11 cellular contexts compared by ENCODE assay signal in genomic region chr11:118439656-118440055, GRCh38. TPM values are rescaled to one million over a fixed set of nuclear protein-coding genes. Genes with fewer than 3 reads are reported as not detected.
DNase-seq lines count a peak whose midpoint lies in the region; ATAC-seq and TF ChIP-seq lines count a peak whose summit lies in the region.
"Had no signal": no experiment of that assay in that cellular context is flagged by ENCODE, and none has a peak within 500 bp of the region (broad histone marks: within the 10 kb centered on the region; RNA-seq: fewer than 3 reads in every experiment).

No MANE protein-coding gene starts in this region.

- H3K9ac ChIP-seq in Loucy (ENCODE audit: low read depth, low read length, poor library complexity, severe bottlenecking): peak overlapping the region; percentile 95

- H2AFZ ChIP-seq in Loucy (ENCODE audit: low read length): no peak overlapping the region

- H3K4me3 Mint-ChIP-seq in CD8-positive, alpha-beta memory T cell: peak overlapping the region; percentile 81 to 97 (median 94)
- H3K4me3 Mint-ChIP-seq in activated naive CD8-positive, alpha-beta T cell: peak overlapping the region; percentile 94
- H3K4me3 Mint-ChIP-seq in naive thymus-derived CD4-positive, alpha-beta T cell: peak overlapping the region in 9 of 10 donors; percentile 65 to 96 (median 93)

- peaks cover 76% of the 10 kb centered on the region for H4K20me1 ChIP-seq in Loucy (ENCODE audit: insufficient read depth, low read length, poor library complexity, severe bottlenecking)

- peaks cover 0 to 58% (median 5%) of the 10 kb centered on the region in 3 donors for H3K36me3 Mint-ChIP-seq in CD8-positive, alpha-beta memory T cell
- H3K36me3 Mint-ChIP-seq in activated naive CD8-positive, alpha-beta T cell: no peaks in the 10 kb centered on the region
- peaks cover 0 to 28% (median 6%) of the 10 kb centered on the region in 5 donors for H3K36me3 Mint-ChIP-seq in naive thymus-derived CD4-positive, alpha-beta T cell

- H3F3A ChIP-seq in Loucy (ENCODE audit: low read depth): peaks cover 10% of the 10 kb centered on the region; the same call in 1 of the 2 replicates

- H3K79me2 ChIP-seq in Loucy (ENCODE audit: insufficient read depth, low read length): peaks cover 81% of the 10 kb centered on the region

- TF ChIP-seq CTCF in Loucy (conservative IDR thresholded peaks at IDR 0.05; ENCODE audit: low read length) (no peak), tibial artery (IDR thresholded peaks at IDR 0.05) (no peak)

- DNase-seq in CD8-positive, alpha-beta memory T cell: peak in 1 of 5 donors; percentile 11
- peak in 1 of 9 donors; percentile 7 for DNase-seq in naive thymus-derived CD4-positive, alpha-beta T cell
- DNase-seq in HuH-7 (ENCODE audit: low spot score): no peak
- DNase-seq in NCI-H1694 (lab: John Stamatoyannopoulos, UW): no peak
- no peak for DNase-seq in HAP-1 (ENCODE audit: low spot score in 2 of 2)
- no peak for DNase-seq in tibial artery
- DNase-seq: NCI-H510A treated with DMSO at 0.1 percent for 48 hours; nucleus accumbens; stimulated activated CD4-positive, alpha-beta T cell treated with anti-CD3 and anti-CD28 coated beads, Interleukin-15, amount 100 ng/mL, for 24 hours had no signal

- intact Hi-C loops in naive thymus-derived CD4-positive, alpha-beta T cell (cut with micrococcal nuclease): loop anchor here (5.0 to 10.0 kb wide), 7 partner anchors 33 to 1207 kb away; partner anchors contain the start of genes BCL9L (in 2 of the 2), CENATAC (in 1 of the 2), DPAGT1 (in 1 of the 2) and HINFP (in 1 of the 2)
- intact Hi-C loops in tibial artery (cut with DNase I; ENCODE audit: low total_unique reads): loop anchor here (5.0 kb wide), 1 partner anchor 37 kb away; the partner anchor contains the start of gene ATP5MG

- peaks cover 0 to 6% of the 10 kb centered on the region in 2 donors for H3K27me3 Mint-ChIP-seq in CD8-positive, alpha-beta memory T cell
- no peaks in the 10 kb centered on the region for H3K27me3 Mint-ChIP-seq in activated naive CD8-positive, alpha-beta T cell
- H3K27me3 Mint-ChIP-seq in naive thymus-derived CD4-positive, alpha-beta T cell: no peaks in the 10 kb centered on the region

- POLR2A ChIA-PET in CD8-positive, alpha-beta memory T cell (lab: Charles Lee): interaction anchor here (0.6 kb wide), 1 partner anchor 188 kb away, joined by 3 read pairs; no protein-coding TSS in a partner anchor
- POLR2A ChIA-PET in naive thymus-derived CD4-positive, alpha-beta T cell (lab: Charles Lee): interaction anchor here (0.6 to 2.0 kb wide), 3 partner anchors 8 to 19 kb away, joined by 3 to 8 read pairs (median 5); no protein-coding TSS in a partner anchor

- no peaks in the 10 kb centered on the region for H3K27me3 ChIP-seq in CD8-positive, alpha-beta memory T cell (ENCODE audit: insufficient read depth, low read length, poor library complexity, severe bottlenecking)
- H3K27me3 ChIP-seq in Loucy (ENCODE audit: insufficient read depth, low read length, poor library complexity, severe bottlenecking) (no peaks in the 10 kb centered on the region), HAP-1 (ENCODE audit: low read depth) (no peaks in the 10 kb centered on the region), tibial artery (no peaks in the 10 kb centered on the region)
- no peaks in the 10 kb centered on the region for H3K27me3 ChIP-seq in naive thymus-derived CD4-positive, alpha-beta T cell (ENCODE audit: control insufficient read depth in 2 of 2, insufficient read depth in 2 of 2, low read length in 2 of 2)

- no peak for ATAC-seq in naive thymus-derived CD4-positive, alpha-beta T cell

- H3K9me3 Mint-ChIP-seq in CD8-positive, alpha-beta memory T cell: no peaks in the 10 kb centered on the region
- no peaks in the 10 kb centered on the region for H3K9me3 Mint-ChIP-seq in activated naive CD8-positive, alpha-beta T cell (ENCODE audit: low read depth)
- H3K9me3 Mint-ChIP-seq in naive thymus-derived CD4-positive, alpha-beta T cell: peaks cover 0 to 4% (median 0%) of the 10 kb centered on the region in 11 donors

- peak overlapping the region; percentile 99 for H3K4me2 ChIP-seq in Loucy (ENCODE audit: low read depth, low read length, poor library complexity, severe bottlenecking)

- H3K27ac ChIP-seq in CD8-positive, alpha-beta memory T cell (ENCODE audit: low read depth, low read length): no peak overlapping the region
- H3K27ac ChIP-seq in naive thymus-derived CD4-positive, alpha-beta T cell (ENCODE audit: low read depth, low read length): peak overlapping the region; percentile 99
- H3K27ac ChIP-seq in tibial artery: peak overlapping the region in 1 of 2 donors; percentile 99

- peak overlapping the region; percentile 87 to 99 (median 96) for H3K27ac Mint-ChIP-seq in CD8-positive, alpha-beta memory T cell
- peak overlapping the region; percentile 95 for H3K27ac Mint-ChIP-seq in activated naive CD8-positive, alpha-beta T cell
- H3K27ac Mint-ChIP-seq in naive thymus-derived CD4-positive, alpha-beta T cell: peak overlapping the region; percentile 52 to 99 (median 95)

- no peaks in the 10 kb centered on the region for H3K9me3 ChIP-seq in CD8-positive, alpha-beta memory T cell (ENCODE audit: low read length)
- no peaks in the 10 kb centered on the region for H3K9me3 ChIP-seq in Loucy (ENCODE audit: insufficient read depth, low read depth, low read length)
- H3K9me3 ChIP-seq in naive thymus-derived CD4-positive, alpha-beta T cell (ENCODE audit: control insufficient read depth in 2 of 3, low read length in 3 of 3): no peaks in the 10 kb centered on the region
- H3K9me3 ChIP-seq in HAP-1: no peaks in the 10 kb centered on the region
- H3K9me3 ChIP-seq in tibial artery: no peaks in the 10 kb centered on the region

- CTCF ChIA-PET in CD8-positive, alpha-beta memory T cell (lab: Charles Lee): interaction anchor here (0.7 to 1.2 kb wide), 2 partner anchors 12 to 138 kb away, joined by 3 read pairs; no protein-coding TSS in a partner anchor
- CTCF ChIA-PET in naive thymus-derived CD4-positive, alpha-beta T cell (lab: Charles Lee): interaction anchor here (0.5 to 0.6 kb wide), 3 partner anchors 25 to 42 kb away, joined by 3 to 5 read pairs (median 5); no protein-coding TSS in a partner anchor

- in situ Hi-C loops in HAP-1 (cut with MboI; ENCODE audit: low sequenced_read_pairs): no loop called here

- peaks cover 60% of the 10 kb centered on the region for H3K4me1 ChIP-seq in CD8-positive, alpha-beta memory T cell (ENCODE audit: insufficient read depth, low read length)
- H3K4me1 ChIP-seq in Loucy (ENCODE audit: insufficient read depth, low read length, poor library complexity, severe bottlenecking) (peaks cover 63% of the 10 kb centered on the region), HAP-1 (peaks cover 24% of the 10 kb centered on the region), tibial artery (peaks cover 0 to 68% (median 52%) of the 10 kb centered on the region in 4 donors)
- peaks cover 55 to 57% of the 10 kb centered on the region in 2 donors for H3K4me1 ChIP-seq in naive thymus-derived CD4-positive, alpha-beta T cell (ENCODE audit: control insufficient read depth in 2 of 2, insufficient read depth in 2 of 2, low read length in 2 of 2)

- peaks cover 62 to 65% (median 64%) of the 10 kb centered on the region in 3 donors for H3K4me1 Mint-ChIP-seq in CD8-positive, alpha-beta memory T cell
- H3K4me1 Mint-ChIP-seq in activated naive CD8-positive, alpha-beta T cell (ENCODE audit: low read depth): peaks cover 64% of the 10 kb centered on the region
- H3K4me1 Mint-ChIP-seq in naive thymus-derived CD4-positive, alpha-beta T cell: peaks cover 63 to 70% (median 65%) of the 10 kb centered on the region in 7 donors

- no peaks in the 10 kb centered on the region for H3K36me3 ChIP-seq in CD8-positive, alpha-beta memory T cell (ENCODE audit: insufficient read depth, low read length)
- H3K36me3 ChIP-seq in Loucy (ENCODE audit: insufficient read depth, low read length) (no peaks in the 10 kb centered on the region; the same call in 1 of the 2 replicates), HAP-1 (replicated peaks) (peaks cover 13% of the 10 kb centered on the region), tibial artery (no peaks in the 10 kb centered on the region)
- peaks cover 0 to 15% (median 0%) of the 10 kb centered on the region in 3 experiments for H3K36me3 ChIP-seq in naive thymus-derived CD4-positive, alpha-beta T cell (ENCODE audit: control insufficient read depth in 2 of 3, insufficient read depth in 3 of 3, low read length in 3 of 3)

- no peak overlapping the region for H3K4me3 ChIP-seq in CD8-positive, alpha-beta memory T cell (ENCODE audit: low read length)
- peak overlapping the region; percentile 92 for H3K4me3 ChIP-seq in Loucy (ENCODE audit: low read length, poor library complexity, severe bottlenecking)
- no peak overlapping the region for H3K4me3 ChIP-seq in naive thymus-derived CD4-positive, alpha-beta T cell (ENCODE audit: low read length)
- H3K4me3 ChIP-seq in HAP-1: no peak overlapping the region
- H3K4me3 ChIP-seq in tibial artery: no peak overlapping the region

- H3K9me2 ChIP-seq in Loucy (replicated peaks; ENCODE audit: low read depth, low read length): no peaks in the 10 kb centered on the region

RNA-seq across cellular contexts. Expression of gene KMT2A, which starts 3.4 kb away (rescaled TPM):
- total RNA-seq in CD8-positive, alpha-beta memory T cell: 10 to 100 TPM; 80.0 to 80.6 TPM
- 40.5 TPM for polyA plus RNA-seq in CD8-positive, alpha-beta memory T cell
- 100 to 1,000 TPM; 140 to 192 (median 161) TPM for total RNA-seq in naive thymus-derived CD4-positive, alpha-beta T cell
- polyA plus RNA-seq in naive thymus-derived CD4-positive, alpha-beta T cell: 10 to 100 TPM; 19.6 to 32.9 TPM

RNA-seq across cellular contexts. Expression of gene ATP5MG, which starts 38.2 kb away (rescaled TPM):
- total RNA-seq in CD8-positive, alpha-beta memory T cell: 100 to 1,000 TPM; 277 to 280 TPM
- polyA plus RNA-seq in CD8-positive, alpha-beta memory T cell: 632 TPM
- total RNA-seq in naive thymus-derived CD4-positive, alpha-beta T cell: 100 to 1,000 TPM; 140 to 241 (median 154) TPM
- 100 to 1,000 TPM; 525 to 842 TPM for polyA plus RNA-seq in naive thymus-derived CD4-positive, alpha-beta T cell
